Comparison of ENCODE assay signal across 1 cellular context in genomic region chr16:8961811-8962390, GRCh38.
TF ChIP-seq lines count a peak whose summit lies in the region.

No MANE protein-coding gene starts in this region.

TF ChIP-seq in SK-N-SH treated with all-trans-retinoic acid at 6 μM for 48 hours, 23 proteins besides CTCF, POLR2A, EP300 and RAD21 (continued from another document):
- TF ChIP-seq POU6F1 (CRISPR knock-in tag; IDR thresholded peaks at IDR 0.05; ENCODE audit: borderline replicate concordance, low read depth) (no peak), TCF4 (CRISPR knock-in tag; IDR thresholded peaks at IDR 0.05; ENCODE audit: borderline replicate concordance) (no peak), CSDC2 (CRISPR knock-in tag; IDR thresholded peaks at IDR 0.05) (no peak), PATZ1 (CRISPR knock-in tag; IDR thresholded peaks at IDR 0.05; ENCODE audit: borderline replicate concordance) (no peak), ZNF70 (CRISPR knock-in tag; IDR thresholded peaks at IDR 0.05) (no peak), CREB5 (CRISPR knock-in tag; IDR thresholded peaks at IDR 0.05; ENCODE audit: low read depth) (no peak), RARB (CRISPR knock-in tag; IDR thresholded peaks at IDR 0.05) (no peak), ZNF565 (CRISPR knock-in tag; conservative IDR thresholded peaks at IDR 0.05; ENCODE audit: low read depth) (no peak)
